In genomic region chr2:38716185-38716584, GRCh38 we compare ENCODE assay signal across 1 cellular context.
TF ChIP-seq lines count a peak whose summit lies in the region.

No MANE protein-coding gene starts in this region.

TF ChIP-seq in IMR-90, 13 proteins besides CTCF, POLR2A, EP300 and RAD21:
- TF ChIP-seq MAFK (IDR thresholded peaks at IDR 0.05; ENCODE audit: low read depth, low read length) (no peak), CHD1 (IDR thresholded peaks at IDR 0.05; ENCODE audit: low read depth, low read length) (no peak), NFE2L2 (IDR thresholded peaks at IDR 0.05; ENCODE audit: low read depth, low read length) (peak; percentile 83; the same call in 1 of the 2 replicates), CEBPB (IDR thresholded peaks at IDR 0.05; ENCODE audit: low read depth, low read length) (peak; percentile 85), MAZ (IDR thresholded peaks at IDR 0.05; ENCODE audit: borderline replicate concordance, low read depth, low read length) (no peak)
